Comparison of ENCODE assay signal across 30 cellular contexts in the genomic region with DNA sequence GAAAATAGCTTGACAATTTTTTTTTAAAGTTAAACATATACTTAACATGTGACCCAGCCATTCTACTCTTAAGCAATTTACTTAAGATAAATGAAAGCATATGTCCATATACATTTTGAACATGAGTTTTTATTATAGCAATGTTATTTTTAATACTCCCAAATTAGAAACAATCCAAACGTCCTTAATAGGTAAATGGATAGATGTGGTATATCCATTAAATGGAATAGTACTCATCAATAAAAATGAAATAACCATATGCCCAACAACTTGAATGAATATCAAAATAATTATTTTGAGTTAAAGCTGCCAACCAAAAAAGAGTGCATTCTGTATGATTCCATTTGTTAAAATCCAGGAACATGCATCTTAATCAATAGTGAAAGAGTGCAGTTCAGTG.
"Had no signal": no experiment of that assay in that cellular context is flagged by ENCODE, and none has a peak within 500 bp of the region (broad histone marks: within the 10 kb centered on the region; RNA-seq: fewer than 3 reads in every experiment).

No MANE protein-coding gene starts in this region.

- H3K36me3 ChIP-seq: adrenal gland, gastroesophageal sphincter, WERI-Rb-1 had no signal

- H3K4me3 ChIP-seq: adrenal gland, body of pancreas, esophagus squamous epithelium, gastroesophageal sphincter had no signal

- H3K27me3 Mint-ChIP-seq: activated B cell treated with CpG ODN at 0.5 μM for 24 hours; activated CD4-positive, alpha-beta memory T cell treated with anti-CD3 and anti-CD28 coated beads for 36 hours; activated CD4-positive, alpha-beta T cell treated with anti-CD3 and anti-CD28 coated beads, Interleukin-2, amount 10 ng/mL, durations not matched to agents 24 days and 14 days; activated CD8-positive, alpha-beta memory T cell treated with anti-CD3 and anti-CD28 coated beads, Interleukin-2, amount 10 ng/mL, durations not matched to agents 7 days and 5 days; activated naive CD4-positive, alpha-beta T cell treated with anti-CD3 and anti-CD28 coated beads, Interleukin-2, amount 10 ng/mL, durations not matched to agents 7 days and 5 days; effector memory CD8-positive, alpha-beta T cell; T-cell had no signal

- ATAC-seq: activated CD4-positive, CD25-positive, alpha-beta regulatory T cell treated with anti-CD3 and anti-CD28 coated beads, Interleukin-2, amount 50 U/mL, for 24 hours; activated CD8-positive, alpha-beta T cell treated with anti-CD3 and anti-CD28 coated beads, Interleukin-2, amount 10 ng/mL, durations not matched to agents 7 days and 5 days; body of pancreas; effector memory CD8-positive, alpha-beta T cell; gastroesophageal sphincter; T-cell had no signal

- H3K27ac ChIP-seq: adrenal gland, body of pancreas, epithelial cell of prostate, esophagus squamous epithelium, gastroesophageal sphincter, WERI-Rb-1 had no signal

- H3K27me3 ChIP-seq: adrenal gland, body of pancreas, esophagus squamous epithelium, gastroesophageal sphincter had no signal

- H3K36me3 Mint-ChIP-seq: activated CD4-positive, alpha-beta memory T cell treated with anti-CD3 and anti-CD28 coated beads for 36 hours; activated naive CD4-positive, alpha-beta T cell treated with anti-CD3 and anti-CD28 coated beads, Interleukin-2, amount 10 ng/mL, durations not matched to agents 7 days and 5 days had no signal

- H3K27ac Mint-ChIP-seq: activated B cell treated with CpG ODN at 0.5 μM for 24 hours; activated CD8-positive, alpha-beta T cell treated with anti-CD3 and anti-CD28 coated beads, Interleukin-2, amount 10 ng/mL, durations not matched to agents 7 days and 5 days; activated naive CD4-positive, alpha-beta T cell treated with anti-CD3 and anti-CD28 coated beads, Interleukin-2, amount 10 ng/mL, durations not matched to agents 7 days and 5 days; T-helper 1 cell treated with Interleukin-12 subunit alpha and Interleukin-12 subunit beta and Interleukin-4 antibody, amounts not matched to agents 30 μg/mL and 1 μg/mL, for 36 hours had no signal

- H3K9me3 ChIP-seq: adrenal gland, body of pancreas, esophagus squamous epithelium, gastroesophageal sphincter had no signal

- DNase-seq: activated B cell treated with CpG ODN at 0.5 μM for 24 hours; activated CD4-positive, alpha-beta memory T cell treated with anti-CD3 and anti-CD28 coated beads for 36 hours; activated CD4-positive, alpha-beta T cell treated with anti-CD3 and anti-CD28 coated beads, Interleukin-2, amount 10 ng/mL, durations not matched to agents 24 days and 14 days; activated CD8-positive, alpha-beta memory T cell treated with anti-CD3 and anti-CD28 coated beads, Interleukin-2, amount 10 ng/mL, durations not matched to agents 7 days and 5 days; activated CD8-positive, alpha-beta memory T cell treated with anti-CD3 and anti-CD28 coated beads, Interleukin-2, amount 50 U/mL, for 4 hours; activated CD8-positive, alpha-beta T cell treated with anti-CD3 and anti-CD28 coated beads, Interleukin-2, amount 10 ng/mL, durations not matched to agents 7 days and 5 days; activated gamma-delta T cell; activated naive CD4-positive, alpha-beta T cell; activated naive CD4-positive, alpha-beta T cell treated with anti-CD3 and anti-CD28 coated beads, Interleukin-2, amount 10 ng/mL, durations not matched to agents 7 days and 5 days; activated T-cell treated with anti-CD3 and anti-CD28 coated beads, Interleukin-2, amount 50 U/mL, for 1 hour; activated T-cell treated with anti-CD3 and anti-CD28 coated beads, Interleukin-2, amount 50 U/mL, for 48 hours; adrenal gland; amygdala; aorta; body of pancreas; caudate nucleus; cortex of kidney; dermis blood vessel endothelial cell; effector CD4-positive, alpha-beta T cell; effector memory CD8-positive, alpha-beta T cell; esophagus squamous epithelium; foreskin melanocyte; SW 1271; T-cell; T1000; WERI-Rb-1 had no signal

- H3K4me3 Mint-ChIP-seq: activated B cell treated with CpG ODN at 0.5 μM for 24 hours; activated CD4-positive, alpha-beta memory T cell treated with anti-CD3 and anti-CD28 coated beads for 36 hours; activated CD8-positive, alpha-beta memory T cell treated with anti-CD3 and anti-CD28 coated beads, Interleukin-2, amount 10 ng/mL, durations not matched to agents 7 days and 5 days; activated CD8-positive, alpha-beta T cell treated with anti-CD3 and anti-CD28 coated beads, Interleukin-2, amount 10 ng/mL, durations not matched to agents 7 days and 5 days; activated naive CD4-positive, alpha-beta T cell treated with anti-CD3 and anti-CD28 coated beads, Interleukin-2, amount 10 ng/mL, durations not matched to agents 7 days and 5 days; T-helper 1 cell treated with Interleukin-12 subunit alpha and Interleukin-12 subunit beta and Interleukin-4 antibody, amounts not matched to agents 30 μg/mL and 1 μg/mL, for 36 hours had no signal

- H3K9me3 Mint-ChIP-seq: activated B cell treated with CpG ODN at 0.5 μM for 24 hours; activated naive CD4-positive, alpha-beta T cell treated with anti-CD3 and anti-CD28 coated beads, Interleukin-2, amount 10 ng/mL, durations not matched to agents 7 days and 5 days; effector memory CD8-positive, alpha-beta T cell; T-cell had no signal
